ENCODE assay signal across 8 cellular contexts in genomic region chr1:115595279-115596079, GRCh38. TPM values are rescaled to one million over a fixed set of nuclear protein-coding genes. Genes with fewer than 3 reads are reported as not detected.
DNase-seq lines count a peak whose midpoint lies in the region; TF ChIP-seq lines count a peak whose summit lies in the region.

No MANE protein-coding gene starts in this region.

- DNase-seq in 8988T = peak; percentile 21
- DNase-seq in GM13976 (ENCODE audit: low spot score) = peak; percentile 64
- peak; percentile 71 for DNase-seq in HPDE6-E6E7 (ENCODE audit: extremely low spot score)
- DNase-seq in NCI-H774 (lab: John Stamatoyannopoulos, UW) = peak; percentile 71
- peak; percentile 86 for DNase-seq in activated CD8-positive, alpha-beta memory T cell treated with anti-CD3 and anti-CD28 coated beads for 24 hours
- DNase-seq in endodermal cell = peak; percentile 97
- DNase-seq in midbrain (lab: John Stamatoyannopoulos, UW) = peak; percentile 83
- peak; percentile 85 for DNase-seq in stimulated activated CD8-positive, alpha-beta memory T cell treated with anti-CD3 and anti-CD28 coated beads, Interleukin-4, amount 100 ng/mL, for 48 hours

- H3K4me3 Mint-ChIP-seq in endodermal cell = no peak overlapping the region

- TF ChIP-seq CTCF in GM13976 (IDR thresholded peaks at IDR 0.05; ENCODE audit: borderline replicate concordance, control extremely low read depth, extremely low read depth, insufficient read depth, missing control alignments) = peak; percentile 92
- TF ChIP-seq CTCF in endodermal cell (conservative IDR thresholded peaks at IDR 0.05) = peak; percentile 97

- H3K4me3 ChIP-seq in endodermal cell (ENCODE audit: low read length) = no peak overlapping the region

- peaks cover 23% of the 10 kb centered on the region for H3K4me1 Mint-ChIP-seq in endodermal cell

- in situ Hi-C loops in GM13976 (cut with MboI; ENCODE audit: low sequenced_read_pairs, unreplicated experiment) = loop anchor here (25.0 kb wide), 1 partner anchor 458 kb away; no protein-coding TSS in a partner anchor

- H3K27me3 Mint-ChIP-seq in endodermal cell (ENCODE audit: insufficient read depth) = peaks cover 2% of the 10 kb centered on the region

- peaks cover 27% of the 10 kb centered on the region for H3K9me3 ChIP-seq in endodermal cell (ENCODE audit: control insufficient read depth, low read length)

- H3K27ac ChIP-seq in endodermal cell (ENCODE audit: low read depth, low read length) = no peak overlapping the region

- H3K4me1 ChIP-seq in endodermal cell (ENCODE audit: control insufficient read depth, insufficient read depth, low read length) = peaks cover 9% of the 10 kb centered on the region

- WGBS in endodermal cell (ENCODE audit: insufficient coverage in 1 of 2, insufficient read length in 1 of 2), 2 experiments = 60 to 64% methylated on average over 8 to 12 of the region's 12 CpGs

- peaks cover 25% of the 10 kb centered on the region for H3K9me3 Mint-ChIP-seq in endodermal cell

- H3K36me3 ChIP-seq in endodermal cell (ENCODE audit: control insufficient read depth, insufficient read depth, low read length) = no peaks in the 10 kb centered on the region

- no peaks in the 10 kb centered on the region for H3K36me3 Mint-ChIP-seq in endodermal cell (ENCODE audit: low read depth)

- no peak overlapping the region for H3K27ac Mint-ChIP-seq in endodermal cell

- H3K27me3 ChIP-seq in endodermal cell (ENCODE audit: control insufficient read depth, insufficient read depth, low read length, poor library complexity, severe bottlenecking) = no peaks in the 10 kb centered on the region

- no peak overlapping the region for H3K9ac ChIP-seq in endodermal cell (ENCODE audit: extremely low read depth, low read length, poor library complexity, severe bottlenecking)

RNA-seq across cellular contexts. Expression of gene VANGL1, which starts 46.3 kb away (rescaled TPM):
- total RNA-seq in endodermal cell = 10 to 100 TPM; 47.2 to 66.4 TPM
- 14.6 TPM for polyA plus RNA-seq in endodermal cell (2013, experiment 1 of 2)
- polyA plus RNA-seq in endodermal cell (2013, experiment 2 of 2) = 16.4 TPM

Comparison
In these comparisons a context has a peak if more than half of its experiments do, and no peak if none do; other contexts are left out.
1. DNase-seq: peak in every context shown above with its lines; median percentile 97 in endodermal cell; 86 in activated CD8-positive, alpha-beta memory T cell treated with anti-CD3 and anti-CD28 coated beads for 24 hours; 85 in stimulated activated CD8-positive, alpha-beta memory T cell treated with anti-CD3 and anti-CD28 coated beads, Interleukin-4, amount 100 ng/mL, for 48 hours; 83 in midbrain; 71 in HPDE6-E6E7; 71 in NCI-H774; 64 in GM13976; 21 in 8988T.